22 cellular contexts compared by ENCODE assay signal in genomic region chr3:152069871-152070270, GRCh38.
DNase-seq lines count a peak whose midpoint lies in the region; ATAC-seq and TF ChIP-seq lines count a peak whose summit lies in the region.
"Had no signal": no experiment of that assay in that cellular context is flagged by ENCODE, and none has a peak within 500 bp of the region (broad histone marks: within the 10 kb centered on the region; RNA-seq: fewer than 3 reads in every experiment).

No MANE protein-coding gene starts in this region.

- ATAC-seq in activated naive CD4-positive, alpha-beta T cell treated with anti-CD3 and anti-CD28 coated beads, Interleukin-2, amount 50 U/mL, for 72 hours: peak; percentile 47 to 84
- peak; percentile 83 for ATAC-seq in stimulated activated effector memory CD8-positive, alpha-beta T cell treated with anti-CD3 and anti-CD28 coated beads, Interleukin-12 subunit alpha, Interleukin-12 subunit beta, amount 100 ng/mL, for 72 hours
- ATAC-seq: left ventricle myocardium superior, natural killer cell had no signal

- TF ChIP-seq POLR2A in NB4 (IDR thresholded peaks at IDR 0.05; ENCODE audit: extremely low read depth, insufficient read length): no peak

- no peak overlapping the region for H3K27ac Mint-ChIP-seq in activated naive CD4-positive, alpha-beta T cell treated with anti-CD3 and anti-CD28 coated beads, Interleukin-2, amount 50 U/mL, for 72 hours
- H3K27ac Mint-ChIP-seq in stimulated activated effector memory CD8-positive, alpha-beta T cell treated with anti-CD3 and anti-CD28 coated beads, Interleukin-12 subunit alpha, Interleukin-12 subunit beta, amount 100 ng/mL, for 72 hours: no peak overlapping the region
- H3K27ac Mint-ChIP-seq: activated naive CD4-positive, alpha-beta T cell treated with anti-CD3 and anti-CD28 coated beads, Interleukin-2, amount 50 U/mL, for 24 hours; activated T-helper 1 cell treated with anti-CD3 and anti-CD28 coated beads, Interleukin-12 subunit alpha, Interleukin-12 subunit beta, Interleukin-2, Interleukin-4 antibody, amounts not matched to agents 30 ng/mL and 10 ng/mL and 1 ng/mL, durations not matched to agents 14 hours and 24 hours and 36 hours; IgD-negative memory B cell; natural killer cell; T-helper 1 cell treated with Interleukin-12 subunit alpha and Interleukin-12 subunit beta and Interleukin-4 antibody, amounts not matched to agents 30 μg/mL and 1 μg/mL, for 36 hours had no signal

- TF ChIP-seq CTCF in NB4 (IDR thresholded peaks at IDR 0.05; ENCODE audit: low read depth, low read length) (no peak), epithelial cell of esophagus (IDR thresholded peaks at IDR 0.05; ENCODE audit: insufficient read depth, low read depth, low read length, missing control alignments) (no peak)

- H3K4me1 Mint-ChIP-seq in stimulated activated effector memory CD8-positive, alpha-beta T cell treated with anti-CD3 and anti-CD28 coated beads, Interleukin-12 subunit alpha, Interleukin-12 subunit beta, amount 100 ng/mL, for 72 hours: no peaks in the 10 kb centered on the region
- H3K4me1 Mint-ChIP-seq: IgD-negative memory B cell, natural killer cell had no signal

- H3K36me3 Mint-ChIP-seq in activated naive CD4-positive, alpha-beta T cell treated with anti-CD3 and anti-CD28 coated beads, Interleukin-2, amount 50 U/mL, for 72 hours: no peaks in the 10 kb centered on the region
- H3K36me3 Mint-ChIP-seq in stimulated activated effector memory CD8-positive, alpha-beta T cell treated with anti-CD3 and anti-CD28 coated beads, Interleukin-12 subunit alpha, Interleukin-12 subunit beta, amount 100 ng/mL, for 72 hours: no peaks in the 10 kb centered on the region
- H3K36me3 Mint-ChIP-seq: activated naive CD4-positive, alpha-beta T cell treated with anti-CD3 and anti-CD28 coated beads, Interleukin-2, amount 50 U/mL, for 24 hours; natural killer cell had no signal

- no peaks in the 10 kb centered on the region for H3K9me3 Mint-ChIP-seq in activated naive CD4-positive, alpha-beta T cell treated with anti-CD3 and anti-CD28 coated beads, Interleukin-2, amount 50 U/mL, for 72 hours
- H3K9me3 Mint-ChIP-seq in stimulated activated effector memory CD8-positive, alpha-beta T cell treated with anti-CD3 and anti-CD28 coated beads, Interleukin-12 subunit alpha, Interleukin-12 subunit beta, amount 100 ng/mL, for 72 hours: no peaks in the 10 kb centered on the region
- H3K9me3 Mint-ChIP-seq: activated naive CD4-positive, alpha-beta T cell treated with anti-CD3 and anti-CD28 coated beads, Interleukin-2, amount 50 U/mL, for 24 hours; activated T-helper 1 cell treated with anti-CD3 and anti-CD28 coated beads, Interleukin-12 subunit alpha, Interleukin-12 subunit beta, Interleukin-2, Interleukin-4 antibody, amounts not matched to agents 30 ng/mL and 10 ng/mL and 1 ng/mL, durations not matched to agents 14 hours and 24 hours and 36 hours; IgD-negative memory B cell; natural killer cell; T-helper 1 cell treated with Interleukin-12 subunit alpha and Interleukin-12 subunit beta and Interleukin-4 antibody, amounts not matched to agents 30 μg/mL and 1 μg/mL, for 36 hours had no signal

- DNase-seq in activated naive CD4-positive, alpha-beta T cell treated with anti-CD3 and anti-CD28 coated beads, Interleukin-2, amount 50 U/mL, for 72 hours (ENCODE audit: low spot score in 2 of 2): no peak
- no peak for DNase-seq in activated naive CD4-positive, alpha-beta T cell treated with Interleukin-2 at 50 U/mL for 16 hours
- peak; percentile 12 for DNase-seq in NB4 (ENCODE audit: low read depth)
- peak; percentile 35 for DNase-seq in epithelial cell of esophagus (ENCODE audit: low read depth)
- DNase-seq in stimulated activated effector memory CD8-positive, alpha-beta T cell treated with anti-CD3 and anti-CD28 coated beads, Interleukin-12 subunit alpha, Interleukin-12 subunit beta, amount 100 ng/mL, for 72 hours (ENCODE audit: low spot score in 2 of 2): no peak
- no peak for DNase-seq in NCI-H187 (lab: John Stamatoyannopoulos, UW)
- DNase-seq in NCI-H1417 treated with DMSO at 0.1 percent for 48 hours (lab: John Stamatoyannopoulos, UW): no peak
- no peak for DNase-seq in amniotic stem cell (lab: John Stamatoyannopoulos, UW)
- DNase-seq: Caco-2, cerebellar nuclear complex, left ventricle myocardium superior, MM.1S, natural killer cell, NCI-H1694 treated with DMSO at 0.1 percent for 48 hours, NCI-H526 treated with DMSO at 0.1 percent for 48 hours, retina had no signal

- no peak overlapping the region for H3K4me3 Mint-ChIP-seq in stimulated activated effector memory CD8-positive, alpha-beta T cell treated with anti-CD3 and anti-CD28 coated beads, Interleukin-12 subunit alpha, Interleukin-12 subunit beta, amount 100 ng/mL, for 72 hours
- H3K4me3 Mint-ChIP-seq: activated naive CD4-positive, alpha-beta T cell treated with anti-CD3 and anti-CD28 coated beads, Interleukin-2, amount 50 U/mL, for 24 hours; activated T-helper 1 cell treated with anti-CD3 and anti-CD28 coated beads, Interleukin-12 subunit alpha, Interleukin-12 subunit beta, Interleukin-2, Interleukin-4 antibody, amounts not matched to agents 30 ng/mL and 10 ng/mL and 1 ng/mL, durations not matched to agents 14 hours and 24 hours and 36 hours; natural killer cell; T-helper 1 cell treated with Interleukin-12 subunit alpha and Interleukin-12 subunit beta and Interleukin-4 antibody, amounts not matched to agents 30 μg/mL and 1 μg/mL, for 36 hours had no signal

- no peak overlapping the region for H3K4me3 ChIP-seq in NB4 (ENCODE audit: low read depth, low read length)
- H3K4me3 ChIP-seq in epithelial cell of esophagus (ENCODE audit: low read length): no peak overlapping the region
- H3K4me3 ChIP-seq: BLaER1, smooth muscle cell had no signal

Comparison
In these comparisons a context has a peak if more than half of its experiments do, and no peak if none do; other contexts are left out.
1. DNase-seq: peak in NB4 (single experiment) and epithelial cell of esophagus (single experiment); none in activated naive CD4-positive, alpha-beta T cell treated with anti-CD3 and anti-CD28 coated beads, Interleukin-2, amount 50 U/mL, for 72 hours (0 of 2), activated naive CD4-positive, alpha-beta T cell treated with Interleukin-2 at 50 U/mL for 16 hours (single experiment), stimulated activated effector memory CD8-positive, alpha-beta T cell treated with anti-CD3 and anti-CD28 coated beads, Interleukin-12 subunit alpha, Interleukin-12 subunit beta, amount 100 ng/mL, for 72 hours (0 of 2), NCI-H187 (0 of 2), NCI-H1417 treated with DMSO at 0.1 percent for 48 hours (single experiment) and amniotic stem cell (single experiment).